ENCODE assay signal across 29 cellular contexts in the genomic region with DNA sequence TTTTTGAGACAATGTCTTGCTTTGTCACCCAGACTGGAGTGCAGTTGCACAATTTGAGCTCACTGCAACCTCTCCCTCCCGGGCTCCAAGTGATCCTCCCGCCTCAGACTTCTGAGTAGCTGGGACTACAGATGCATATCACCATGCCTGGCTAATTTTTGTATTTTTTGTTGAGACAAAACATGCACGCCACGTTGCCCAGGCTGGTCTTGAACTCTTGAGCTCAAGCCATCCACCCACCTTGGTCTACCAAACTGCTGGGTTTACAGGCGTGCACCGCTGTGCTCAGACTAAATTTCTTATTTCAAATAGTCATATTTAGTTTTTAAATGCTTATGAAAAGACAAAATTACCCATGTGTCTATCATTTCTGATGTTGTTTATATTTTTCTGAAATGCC.
DNase-seq lines count a peak whose midpoint lies in the region; TF ChIP-seq lines count a peak whose summit lies in the region.
"Had no signal": no experiment of that assay in that cellular context is flagged by ENCODE, and none has a peak within 500 bp of the region (broad histone marks: within the 10 kb centered on the region; RNA-seq: fewer than 3 reads in every experiment).

No MANE protein-coding gene starts in this region.

- no peaks in the 10 kb centered on the region for H3K27me3 ChIP-seq in MM.1S (replicated peaks; ENCODE audit: insufficient read depth, low read length)
- H3K27me3 ChIP-seq: BE2C; BLaER1; BLaER1 treated with 17β-estradiol and CSF1 and Interleukin-3, amounts not matched to agents 10 nM and 100 nM had no signal

- no peak overlapping the region for H3K9ac ChIP-seq in MM.1S (ENCODE audit: low read length)
- H3K9ac ChIP-seq: BLaER1; BLaER1 treated with 17β-estradiol and CSF1 and Interleukin-3, amounts not matched to agents 10 nM and 100 nM had no signal

- no peaks in the 10 kb centered on the region for H3F3A ChIP-seq in MM.1S (ENCODE audit: insufficient read depth, low read length)

- H3K9me2 ChIP-seq in MM.1S (replicated peaks; ENCODE audit: insufficient read depth, low read length) = no peaks in the 10 kb centered on the region

- H4K20me1 ChIP-seq in MM.1S (ENCODE audit: insufficient read depth, low read length) = no peaks in the 10 kb centered on the region
- H4K20me1 ChIP-seq: BLaER1; BLaER1 treated with 17β-estradiol and CSF1 and Interleukin-3, amounts not matched to agents 10 nM and 100 nM had no signal

- no peaks in the 10 kb centered on the region for H3K4me1 ChIP-seq in MM.1S (ENCODE audit: low read length)
- H3K4me1 ChIP-seq: A549; BE2C; BLaER1; BLaER1 treated with 17β-estradiol and CSF1 and Interleukin-3, amounts not matched to agents 10 nM and 100 nM; Caco-2 had no signal

- H3K4me2 ChIP-seq in MM.1S (ENCODE audit: low read depth, low read length) = no peak overlapping the region
- H3K4me2 ChIP-seq: A549; BLaER1; BLaER1 treated with 17β-estradiol and CSF1 and Interleukin-3, amounts not matched to agents 10 nM and 100 nM had no signal

- DNase-seq in OCI-M1 (lab: John Stamatoyannopoulos, UW) (peak; percentile 6), posterior vena cava (ENCODE audit: low spot score) (peak; percentile 74), ureter (ENCODE audit: low spot score) (no peak), MM.1S (no peak)
- DNase-seq: 8988T; ACHN; AML-193; BE2C; C1 segment of cervical spinal cord; Caco-2; Calu3; CD4-positive, alpha-beta memory T cell; CD4-positive, alpha-beta T cell; CD4-positive, CD25-positive, alpha-beta regulatory T cell; CD8-positive, alpha-beta memory T cell; CD8-positive, alpha-beta T cell; COR-L47; DMS 273 treated with DMSO at 0.1 percent for 48 hours; DMS153; DMS53; DMS79; DMS79 treated with DMSO at 0.1 percent for 48 hours; DND-41; EL had no signal

- no peaks in the 10 kb centered on the region for H3K79me2 ChIP-seq in MM.1S (ENCODE audit: low read length)

- H3K27ac ChIP-seq in MM.1S (ENCODE audit: low read length) = no peak overlapping the region
- H3K27ac ChIP-seq: 22Rv1; A549; BLaER1; BLaER1 treated with 17β-estradiol and CSF1 and Interleukin-3, amounts not matched to agents 10 nM and 100 nM; C4-2B had no signal

- no peaks in the 10 kb centered on the region for H3K36me3 ChIP-seq in MM.1S (replicated peaks; ENCODE audit: insufficient read depth, low read length)
- H3K36me3 ChIP-seq: BE2C; BLaER1; BLaER1 treated with 17β-estradiol and CSF1 and Interleukin-3, amounts not matched to agents 10 nM and 100 nM had no signal

- no peaks in the 10 kb centered on the region for H3K9me3 ChIP-seq in MM.1S (replicated peaks; ENCODE audit: insufficient read depth, low read length)
- H3K9me3 ChIP-seq: A549; BE2C; BLaER1; BLaER1 treated with 17β-estradiol and CSF1 and Interleukin-3, amounts not matched to agents 10 nM and 100 nM; Caco-2 had no signal

- intact Hi-C loops in posterior vena cava (cut with DNase I) = no loop called here

- TF ChIP-seq CTCF in MM.1S (IDR thresholded peaks at IDR 0.05; ENCODE audit: low read length) = no peak

- no peak overlapping the region for H2AFZ ChIP-seq in MM.1S (ENCODE audit: low read length)

- no peak overlapping the region for H3K4me3 ChIP-seq in MM.1S (ENCODE audit: low read length)
- H3K4me3 ChIP-seq: A549; BLaER1; BLaER1 treated with 17β-estradiol and CSF1 and Interleukin-3, amounts not matched to agents 10 nM and 100 nM had no signal

Comparison
In these comparisons a context has a peak if more than half of its experiments do, and no peak if none do; other contexts are left out.
1. DNase-seq: peak in OCI-M1 (single experiment) and posterior vena cava (single experiment); none in ureter (single experiment) and MM.1S (single experiment).